11 cellular contexts compared by ENCODE assay signal in the genomic region with DNA sequence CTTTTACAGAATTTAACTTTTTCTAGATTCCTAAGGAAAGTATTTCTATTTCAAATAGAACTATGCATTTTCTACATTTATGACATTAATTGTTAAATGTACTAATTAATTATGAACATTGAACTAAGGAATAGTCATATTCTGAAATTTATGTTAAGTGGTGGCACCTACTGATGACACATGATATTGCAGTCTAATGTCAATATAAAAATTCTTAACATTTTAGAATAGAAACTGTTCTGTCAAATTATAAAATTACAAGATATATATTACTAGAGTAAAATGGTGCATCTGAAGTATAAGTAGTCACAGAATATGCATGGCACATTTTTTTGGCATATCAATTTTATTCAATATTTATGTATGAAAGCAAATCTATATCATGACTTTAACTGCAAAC. TPM values are rescaled to one million over a fixed set of nuclear protein-coding genes. Genes with fewer than 3 reads are reported as not detected.
DNase-seq lines count a peak whose midpoint lies in the region; ATAC-seq, FAIRE-seq and TF ChIP-seq lines count a peak whose summit lies in the region.
"Had no signal": no experiment of that assay in that cellular context is flagged by ENCODE, and none has a peak within 500 bp of the region (broad histone marks: within the 10 kb centered on the region; RNA-seq: fewer than 3 reads in every experiment).

No MANE protein-coding gene starts in this region.

- no peak overlapping the region for H3K4me3 Mint-ChIP-seq in neural crest cell
- H3K4me3 Mint-ChIP-seq: activated naive CD8-positive, alpha-beta T cell treated with anti-CD3 and anti-CD28 coated beads, Interleukin-2, amount 50 U/mL, for 24 hours; stimulated activated naive CD8-positive, alpha-beta T cell treated with anti-CD3 and anti-CD28 coated beads, Interleukin-15, Interleukin-2, amounts not matched to agents 100 ng/mL and 50 ng/mL, for 24 hours had no signal

- H3K36me3 ChIP-seq in brain microvascular endothelial cell (replicated peaks): no peaks in the 10 kb centered on the region

- no peak for DNase-seq in D721Med (ENCODE audit: insufficient read length, low spot score)
- DNase-seq in HT-29 (ENCODE audit: low spot score): peak; percentile 4
- DNase-seq in brain microvascular endothelial cell: no peak
- no peak for DNase-seq in neural crest cell (ENCODE audit: low read depth, low spot score)
- no peak for DNase-seq in NCI-H187 (lab: John Stamatoyannopoulos, UW)
- DNase-seq in activated T-cell treated with anti-CD3 and anti-CD28 coated beads, Interleukin-2, amount 50 U/mL, for 1 hour: no peak
- no peak for DNase-seq in DMS153 treated with DMSO at 0.1 percent for 48 hours (lab: John Stamatoyannopoulos, UW; ENCODE audit: unreplicated experiment)
- DNase-seq: activated naive CD8-positive, alpha-beta T cell treated with anti-CD3 and anti-CD28 coated beads, Interleukin-2, amount 50 U/mL, for 24 hours; EL had no signal

- H3K4me3 ChIP-seq in brain microvascular endothelial cell (ENCODE audit: low read depth, low read length): no peak overlapping the region

- no peaks in the 10 kb centered on the region for H3K27me3 Mint-ChIP-seq in neural crest cell (ENCODE audit: low read depth)
- H3K27me3 Mint-ChIP-seq: activated naive CD8-positive, alpha-beta T cell treated with anti-CD3 and anti-CD28 coated beads, Interleukin-2, amount 50 U/mL, for 24 hours; stimulated activated naive CD8-positive, alpha-beta T cell treated with anti-CD3 and anti-CD28 coated beads, Interleukin-15, Interleukin-2, amounts not matched to agents 100 ng/mL and 50 ng/mL, for 24 hours had no signal

- no peak for ATAC-seq in GM18505 (IDR thresholded peaks at IDR 0.05; ENCODE audit: unreplicated experiment)
- ATAC-seq: activated naive CD8-positive, alpha-beta T cell treated with anti-CD3 and anti-CD28 coated beads, Interleukin-2, amount 50 U/mL, for 24 hours had no signal

- TF ChIP-seq POLR2A in GM18505 (IDR thresholded peaks at IDR 0.05; ENCODE audit: borderline replicate concordance, extremely low read depth, insufficient read depth, insufficient read length): no peak

- H3K36me3 Mint-ChIP-seq in neural crest cell (ENCODE audit: low read depth): peaks cover 3% of the 10 kb centered on the region

- in situ Hi-C loops in brain microvascular endothelial cell (cut with HindIII; ENCODE audit: low pct_ligation_motif_present, low sequenced_read_pairs): no loop called here

- no peaks in the 10 kb centered on the region for H3K9me3 Mint-ChIP-seq in neural crest cell
- H3K9me3 Mint-ChIP-seq: activated naive CD8-positive, alpha-beta T cell treated with anti-CD3 and anti-CD28 coated beads, Interleukin-2, amount 50 U/mL, for 24 hours; stimulated activated naive CD8-positive, alpha-beta T cell treated with anti-CD3 and anti-CD28 coated beads, Interleukin-15, Interleukin-2, amounts not matched to agents 100 ng/mL and 50 ng/mL, for 24 hours had no signal

- H3K4me1 Mint-ChIP-seq in neural crest cell: peaks cover 9% of the 10 kb centered on the region

- no peak overlapping the region for H3K27ac ChIP-seq in brain microvascular endothelial cell

- no peak overlapping the region for H3K27ac Mint-ChIP-seq in neural crest cell (ENCODE audit: unreplicated experiment)
- H3K27ac Mint-ChIP-seq: activated naive CD8-positive, alpha-beta T cell treated with anti-CD3 and anti-CD28 coated beads, Interleukin-2, amount 50 U/mL, for 24 hours; stimulated activated naive CD8-positive, alpha-beta T cell treated with anti-CD3 and anti-CD28 coated beads, Interleukin-15, Interleukin-2, amounts not matched to agents 100 ng/mL and 50 ng/mL, for 24 hours had no signal

- H3K27me3 ChIP-seq in brain microvascular endothelial cell (replicated peaks): no peaks in the 10 kb centered on the region

- FAIRE-seq in D721Med (lab: Jason Lieb, UNC): peak; percentile 35

- TF ChIP-seq CTCF in D721Med (IDR thresholded peaks at IDR 0.05; ENCODE audit: insufficient read depth, missing control alignments) (peak; percentile 54), brain microvascular endothelial cell (IDR thresholded peaks at IDR 0.05; ENCODE audit: low read depth, low read length, missing control alignments) (peak; percentile 35), neural crest cell (conservative IDR thresholded peaks at IDR 0.05) (peak; percentile 61)

RNA-seq across cellular contexts. Expression of a gene that starts 40.2 kb away (rescaled TPM):
- total RNA-seq in HT-29 (2014; rRNA removed; shearing (Covaris generic)): 0.64 TPM in 1 of 2 replicates, not detected in the other
- total RNA-seq in neural crest cell: 23.9 and 25.4 TPM in 2 replicates

RNA-seq across cellular contexts. Expression of a gene that starts 51.6 kb away (rescaled TPM):
- not detected in 2 replicates for total RNA-seq in HT-29 (2014; rRNA removed; shearing (Covaris generic))
- total RNA-seq in neural crest cell: not detected in 2 replicates

Comparison
In these comparisons a context has a peak if more than half of its experiments do, and no peak if none do; other contexts are left out.
1. RNA of a gene that starts 40.2 kb away (total RNA-seq): 23.9 to 25.4 TPM in neural crest cell; 0.64 TPM in HT-29; every median in the first group is over 10 times any median in the second.
2. Peak in every context shown above with its lines, with median percentiles within 50 percentile points of each other: CTCF ChIP-seq.